16 cellular contexts compared by ENCODE assay signal in the genomic region with DNA sequence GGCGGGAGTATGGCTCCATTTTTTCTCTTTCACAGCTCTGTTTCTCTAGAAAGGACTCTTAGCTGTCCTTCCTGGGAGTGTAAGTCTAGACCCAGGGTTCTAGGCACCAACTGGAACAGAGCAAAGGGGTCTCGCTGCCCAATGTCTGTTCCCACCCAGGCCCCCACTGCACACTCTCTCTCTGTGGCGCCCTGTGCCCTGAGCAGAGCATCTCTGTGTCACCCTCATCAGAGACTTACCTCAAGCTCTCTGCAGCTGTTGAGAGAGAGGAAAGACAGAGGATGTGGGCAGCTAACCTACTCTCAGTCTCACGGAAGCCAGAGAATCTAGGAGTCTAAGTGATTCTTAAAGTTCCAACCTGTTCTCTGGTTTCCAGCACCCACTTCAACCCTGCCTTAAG. TPM values are rescaled to one million over a fixed set of nuclear protein-coding genes. Genes with fewer than 3 reads are reported as not detected.
DNase-seq lines count a peak whose midpoint lies in the region; ATAC-seq and TF ChIP-seq lines count a peak whose summit lies in the region.
"Had no signal": no experiment of that assay in that cellular context is flagged by ENCODE, and none has a peak within 500 bp of the region (broad histone marks: within the 10 kb centered on the region; RNA-seq: fewer than 3 reads in every experiment).

No MANE protein-coding gene starts in this region.

- peaks cover 5% of the 10 kb centered on the region for H3K9me3 Mint-ChIP-seq in activated T-cell treated with anti-CD3 and anti-CD28 coated beads, Interleukin-2, amount 50 U/mL, for 4 hours
- peaks cover 4% of the 10 kb centered on the region for H3K9me3 Mint-ChIP-seq in activated naive CD4-positive, alpha-beta T cell treated with anti-CD3 and anti-CD28 coated beads, Interleukin-2, amount 50 U/mL, for 24 hours
- peaks cover 4% of the 10 kb centered on the region for H3K9me3 Mint-ChIP-seq in stimulated activated memory B cell treated with anti-CD40 and anti-IgM and Interleukin-4, amounts not matched to agents 10 μg/mL and 1 μg/mL and 100 μg/mL, for 72 hours

- H3K27me3 ChIP-seq in colonic mucosa: no peaks in the 10 kb centered on the region
- H3K27me3 ChIP-seq in right atrium auricular region: no peaks in the 10 kb centered on the region

- H3K36me3 ChIP-seq in colonic mucosa (no peaks in the 10 kb centered on the region), right atrium auricular region (no peaks in the 10 kb centered on the region)

- intact Hi-C loops in colonic mucosa (cut with DNase I): no loop called here

- H3K4me1 Mint-ChIP-seq in activated T-cell treated with anti-CD3 and anti-CD28 coated beads, Interleukin-2, amount 50 U/mL, for 4 hours (ENCODE audit: low read depth): peaks cover 24% of the 10 kb centered on the region
- peaks cover 30% of the 10 kb centered on the region for H3K4me1 Mint-ChIP-seq in activated naive CD4-positive, alpha-beta T cell treated with anti-CD3 and anti-CD28 coated beads, Interleukin-2, amount 50 U/mL, for 24 hours
- H3K4me1 Mint-ChIP-seq in stimulated activated memory B cell treated with anti-CD40 and anti-IgM and Interleukin-4, amounts not matched to agents 10 μg/mL and 1 μg/mL and 100 μg/mL, for 72 hours: peaks cover 29% of the 10 kb centered on the region

- no peak overlapping the region for H3K4me3 ChIP-seq in colonic mucosa
- no peak overlapping the region for H3K4me3 ChIP-seq in right atrium auricular region

- H3K9ac ChIP-seq in colonic mucosa (ENCODE audit: low read depth in 2 of 2, low read length in 2 of 2): no peak overlapping the region
- H3K9ac ChIP-seq: KMS-11 had no signal

- TF ChIP-seq CTCF in colonic mucosa (IDR thresholded peaks at IDR 0.05) (no peak), right atrium auricular region (IDR thresholded peaks at IDR 0.05) (no peak)

- no peak for DNase-seq in activated T-cell treated with anti-CD3 and anti-CD28 coated beads, Interleukin-2, amount 50 U/mL, for 4 hours
- DNase-seq in activated T-cell treated with anti-CD3 and anti-CD28 coated beads, Interleukin-2, amount 50 U/mL, for 1 hour: no peak
- DNase-seq in colonic mucosa: no peak
- DNase-seq in right atrium auricular region (ENCODE audit: low spot score): no peak
- DNase-seq in NCI-H1436 treated with DMSO at 0.1 percent for 48 hours (lab: John Stamatoyannopoulos, UW): no peak
- DNase-seq: caudate nucleus, DMS 273 treated with DMSO at 0.1 percent for 48 hours, hippocampal formation, left ventricle myocardium superior, NCI-H1694 treated with DMSO at 0.1 percent for 48 hours, NCI-H774, SHP77 treated with DMSO at 0.1 percent for 48 hours had no signal

- peak; percentile 92 to 93 for ATAC-seq in activated T-cell treated with anti-CD3 and anti-CD28 coated beads, Interleukin-2, amount 50 U/mL, for 4 hours
- ATAC-seq in HG03097 (IDR thresholded peaks at IDR 0.05; ENCODE audit: low FRiP score, unreplicated experiment): peak; percentile 71
- peak; percentile 78 for ATAC-seq in stimulated activated memory B cell treated with anti-CD40 and anti-IgM and Interleukin-4, amounts not matched to agents 10 μg/mL and 1 μg/mL and 100 μg/mL, for 72 hours
- ATAC-seq: left ventricle myocardium superior had no signal

- no peaks in the 10 kb centered on the region for H3K36me3 Mint-ChIP-seq in activated T-cell treated with anti-CD3 and anti-CD28 coated beads, Interleukin-2, amount 50 U/mL, for 4 hours (ENCODE audit: insufficient read depth)
- no peaks in the 10 kb centered on the region for H3K36me3 Mint-ChIP-seq in activated naive CD4-positive, alpha-beta T cell treated with anti-CD3 and anti-CD28 coated beads, Interleukin-2, amount 50 U/mL, for 24 hours
- H3K36me3 Mint-ChIP-seq in stimulated activated memory B cell treated with anti-CD40 and anti-IgM and Interleukin-4, amounts not matched to agents 10 μg/mL and 1 μg/mL and 100 μg/mL, for 72 hours: no peaks in the 10 kb centered on the region

- H3K4me1 ChIP-seq in colonic mucosa (no peaks in the 10 kb centered on the region), right atrium auricular region (no peaks in the 10 kb centered on the region)

- H3K27ac Mint-ChIP-seq in activated naive CD4-positive, alpha-beta T cell treated with anti-CD3 and anti-CD28 coated beads, Interleukin-2, amount 50 U/mL, for 24 hours: peak overlapping the region; percentile 76
- H3K27ac Mint-ChIP-seq in stimulated activated memory B cell treated with anti-CD40 and anti-IgM and Interleukin-4, amounts not matched to agents 10 μg/mL and 1 μg/mL and 100 μg/mL, for 72 hours: peak overlapping the region; percentile 17

- peaks cover 12% of the 10 kb centered on the region for H3K27me3 Mint-ChIP-seq in activated T-cell treated with anti-CD3 and anti-CD28 coated beads, Interleukin-2, amount 50 U/mL, for 4 hours (ENCODE audit: low read depth)
- H3K27me3 Mint-ChIP-seq in activated naive CD4-positive, alpha-beta T cell treated with anti-CD3 and anti-CD28 coated beads, Interleukin-2, amount 50 U/mL, for 24 hours: no peaks in the 10 kb centered on the region
- H3K27me3 Mint-ChIP-seq in stimulated activated memory B cell treated with anti-CD40 and anti-IgM and Interleukin-4, amounts not matched to agents 10 μg/mL and 1 μg/mL and 100 μg/mL, for 72 hours: peaks cover 15% of the 10 kb centered on the region

- H3K27ac ChIP-seq in colonic mucosa: no peak overlapping the region
- no peak overlapping the region for H3K27ac ChIP-seq in right atrium auricular region
- H3K27ac ChIP-seq: KMS-11 had no signal

- H3K9me3 ChIP-seq in colonic mucosa: no peaks in the 10 kb centered on the region
- peaks cover 0 to 3% of the 10 kb centered on the region in 2 donors for H3K9me3 ChIP-seq in right atrium auricular region

- H3K4me3 Mint-ChIP-seq in activated T-cell treated with anti-CD3 and anti-CD28 coated beads, Interleukin-2, amount 50 U/mL, for 4 hours: no peak overlapping the region
- H3K4me3 Mint-ChIP-seq in activated naive CD4-positive, alpha-beta T cell treated with anti-CD3 and anti-CD28 coated beads, Interleukin-2, amount 50 U/mL, for 24 hours: no peak overlapping the region
- H3K4me3 Mint-ChIP-seq in stimulated activated memory B cell treated with anti-CD40 and anti-IgM and Interleukin-4, amounts not matched to agents 10 μg/mL and 1 μg/mL and 100 μg/mL, for 72 hours: no peak overlapping the region

RNA-seq across cellular contexts. Expression of a gene that starts 9.5 kb away (rescaled TPM):
- not detected for total RNA-seq in activated T-cell treated with anti-CD3 and anti-CD28 coated beads, Interleukin-2, amount 50 U/mL, for 4 hours
- total RNA-seq in colonic mucosa (not detected), right atrium auricular region (not detected)
- total RNA-seq: left ventricle myocardium superior had no signal

RNA-seq across cellular contexts. Expression of a gene that starts 58.4 kb away (rescaled TPM):
- not detected for total RNA-seq in activated T-cell treated with anti-CD3 and anti-CD28 coated beads, Interleukin-2, amount 50 U/mL, for 4 hours
- total RNA-seq in colonic mucosa (1 to 10 TPM in 1 of 2 donors, not detected in 1; 1.4 TPM), right atrium auricular region (1 to 10 TPM in 1 of 2 donors, not detected in 1; 2.9 TPM)
